Comparison of ENCODE assay signal across 28 cellular contexts in the genomic region with DNA sequence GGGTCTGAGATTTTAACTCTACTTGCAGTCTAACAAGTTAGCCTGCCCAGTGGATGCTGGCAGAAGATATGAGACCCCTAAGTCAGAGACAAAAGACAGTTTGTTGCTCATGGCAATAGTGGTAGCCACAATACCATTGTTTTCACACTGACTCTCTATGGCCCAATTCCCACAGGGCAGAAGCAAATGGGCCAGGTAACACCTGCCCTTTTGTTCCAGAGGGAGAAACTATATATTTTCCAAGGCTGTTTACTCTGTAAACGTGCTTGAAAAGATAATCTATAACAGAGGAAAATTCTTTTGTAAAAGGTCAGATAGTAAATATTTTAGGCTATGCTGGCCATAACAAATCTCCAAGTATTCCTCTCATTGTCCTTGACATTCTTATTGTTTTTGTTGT. TPM values are rescaled to one million over a fixed set of nuclear protein-coding genes. Genes with fewer than 3 reads are reported as not detected.
"Had no signal": no experiment of that assay in that cellular context is flagged by ENCODE, and none has a peak within 500 bp of the region (broad histone marks: within the 10 kb centered on the region; RNA-seq: fewer than 3 reads in every experiment).

No MANE protein-coding gene starts in this region.

- H3K9ac ChIP-seq: SK-N-SH had no signal

- H3K27me3 Mint-ChIP-seq: activated CD4-positive, alpha-beta memory T cell treated with anti-CD3 and anti-CD28 coated beads for 36 hours; activated CD4-positive, alpha-beta T cell treated with anti-CD3 and anti-CD28 coated beads, Interleukin-2, amount 10 ng/mL, durations not matched to agents 7 days and 5 days; activated naive CD8-positive, alpha-beta T cell; activated T-helper 17 cell treated with anti-CD3 and anti-CD28 coated beads, Interleukin-2, amount 50 U/mL, for 72 hours; brain; central memory CD8-positive, alpha-beta T cell had no signal

- H3K9me3 Mint-ChIP-seq: activated CD4-positive, alpha-beta memory T cell treated with anti-CD3 and anti-CD28 coated beads for 36 hours; activated CD4-positive, alpha-beta T cell treated with anti-CD3 and anti-CD28 coated beads, Interleukin-2, amount 10 ng/mL, durations not matched to agents 7 days and 5 days; activated naive CD4-positive, alpha-beta T cell treated with anti-CD3 and anti-CD28 coated beads for 36 hours; activated T-helper 17 cell treated with anti-CD3 and anti-CD28 coated beads, Interleukin-2, amount 50 U/mL, for 72 hours; brain; central memory CD8-positive, alpha-beta T cell had no signal

- H3K27ac ChIP-seq: Peyer's patch, RWPE1, SJCRH30, VCaP had no signal

- H3K4me1 Mint-ChIP-seq: activated CD4-positive, alpha-beta T cell treated with anti-CD3 and anti-CD28 coated beads, Interleukin-2, amount 10 ng/mL, durations not matched to agents 7 days and 5 days; activated T-helper 17 cell treated with anti-CD3 and anti-CD28 coated beads, Interleukin-2, amount 50 U/mL, for 72 hours; brain; central memory CD8-positive, alpha-beta T cell had no signal

- H3K4me2 ChIP-seq: SK-N-SH had no signal

- H3K27ac Mint-ChIP-seq: activated CD4-positive, alpha-beta memory T cell treated with anti-CD3 and anti-CD28 coated beads for 36 hours; activated CD4-positive, alpha-beta T cell treated with anti-CD3 and anti-CD28 coated beads, Interleukin-2, amount 10 ng/mL, durations not matched to agents 7 days and 5 days; activated naive CD4-positive, alpha-beta T cell treated with anti-CD3 and anti-CD28 coated beads for 36 hours; activated naive CD8-positive, alpha-beta T cell; activated T-helper 17 cell treated with anti-CD3 and anti-CD28 coated beads, Interleukin-2, amount 50 U/mL, for 72 hours; brain had no signal

- ATAC-seq: activated T-helper 17 cell treated with anti-CD3 and anti-CD28 coated beads, Interleukin-2, amount 50 U/mL, for 72 hours had no signal

- H3K4me3 Mint-ChIP-seq: activated CD4-positive, alpha-beta memory T cell treated with anti-CD3 and anti-CD28 coated beads for 36 hours; activated CD4-positive, alpha-beta T cell treated with anti-CD3 and anti-CD28 coated beads, Interleukin-2, amount 10 ng/mL, durations not matched to agents 7 days and 5 days; activated naive CD4-positive, alpha-beta T cell treated with anti-CD3 and anti-CD28 coated beads for 36 hours; activated naive CD8-positive, alpha-beta T cell; activated T-helper 17 cell treated with anti-CD3 and anti-CD28 coated beads, Interleukin-2, amount 50 U/mL, for 72 hours; brain; central memory CD8-positive, alpha-beta T cell had no signal

- H3K4me3 ChIP-seq: Peyer's patch, SJCRH30 had no signal

- H3K27me3 ChIP-seq: Peyer's patch, SJCRH30 had no signal

- H3K36me3 ChIP-seq: Peyer's patch, SJCRH30 had no signal

- H3K9me3 ChIP-seq: Peyer's patch, SJCRH30, SK-N-SH had no signal

- DNase-seq: activated CD4-positive, alpha-beta memory T cell treated with anti-CD3 and anti-CD28 coated beads for 36 hours; activated CD4-positive, alpha-beta T cell treated with anti-CD3 and anti-CD28 coated beads, Interleukin-2, amount 10 ng/mL, durations not matched to agents 7 days and 5 days; activated CD4-positive, CD25-positive, alpha-beta regulatory T cell; activated CD8-positive, alpha-beta memory T cell treated with anti-CD3 and anti-CD28 coated beads for 24 hours; activated gamma-delta T cell; activated naive CD4-positive, alpha-beta T cell treated with anti-CD3 and anti-CD28 coated beads for 36 hours; activated T-cell treated with anti-CD3 and anti-CD28 coated beads, Interleukin-2, amount 50 U/mL, for 48 hours; amygdala; KG1; NCI-H1092; NCI-H1417 treated with DMSO at 0.1 percent for 48 hours; NCI-H187; NCI-H345; NCI-H510A treated with DMSO at 0.1 percent for 48 hours; NCI-H82; Peyer's patch; Right ventricle myocardium superior; SJCRH30; SK-N-SH; T-helper 1 cell had no signal

- FAIRE-seq: astrocyte had no signal

- H3K4me1 ChIP-seq: Peyer's patch had no signal

RNA-seq across cellular contexts. Expression of a gene that starts 57.2 kb away (rescaled TPM):
- total RNA-seq: activated CD4-positive, alpha-beta memory T cell treated with anti-CD3 and anti-CD28 coated beads for 36 hours; activated CD4-positive, alpha-beta T cell treated with anti-CD3 and anti-CD28 coated beads, Interleukin-2, amount 10 ng/mL, durations not matched to agents 7 days and 5 days; activated naive CD4-positive, alpha-beta T cell treated with anti-CD3 and anti-CD28 coated beads for 36 hours; activated T-helper 17 cell treated with anti-CD3 and anti-CD28 coated beads, Interleukin-2, amount 50 U/mL, for 72 hours; T-helper 2 cell treated with Interferon-gamma antibody and Interleukin-4, amounts not matched to agents 100 ng/mL and 5 ng/mL, for 36 hours had no signal
- polyA plus RNA-seq: SK-N-SH had no signal
